In genomic region chr2:62642429-62643099, GRCh38 we compare ENCODE assay signal across 1 cellular context.
A peak's percentile ranks its signal among the peaks of the same experiment; 100 is the strongest.
TF ChIP-seq lines count a peak whose summit lies in the region.

No MANE protein-coding gene starts in this region.

TF ChIP-seq in HepG2, 621 proteins besides CTCF, POLR2A, EP300 and RAD21 (continued from another document and continues in another):
- TF ChIP-seq, protein P1, sequence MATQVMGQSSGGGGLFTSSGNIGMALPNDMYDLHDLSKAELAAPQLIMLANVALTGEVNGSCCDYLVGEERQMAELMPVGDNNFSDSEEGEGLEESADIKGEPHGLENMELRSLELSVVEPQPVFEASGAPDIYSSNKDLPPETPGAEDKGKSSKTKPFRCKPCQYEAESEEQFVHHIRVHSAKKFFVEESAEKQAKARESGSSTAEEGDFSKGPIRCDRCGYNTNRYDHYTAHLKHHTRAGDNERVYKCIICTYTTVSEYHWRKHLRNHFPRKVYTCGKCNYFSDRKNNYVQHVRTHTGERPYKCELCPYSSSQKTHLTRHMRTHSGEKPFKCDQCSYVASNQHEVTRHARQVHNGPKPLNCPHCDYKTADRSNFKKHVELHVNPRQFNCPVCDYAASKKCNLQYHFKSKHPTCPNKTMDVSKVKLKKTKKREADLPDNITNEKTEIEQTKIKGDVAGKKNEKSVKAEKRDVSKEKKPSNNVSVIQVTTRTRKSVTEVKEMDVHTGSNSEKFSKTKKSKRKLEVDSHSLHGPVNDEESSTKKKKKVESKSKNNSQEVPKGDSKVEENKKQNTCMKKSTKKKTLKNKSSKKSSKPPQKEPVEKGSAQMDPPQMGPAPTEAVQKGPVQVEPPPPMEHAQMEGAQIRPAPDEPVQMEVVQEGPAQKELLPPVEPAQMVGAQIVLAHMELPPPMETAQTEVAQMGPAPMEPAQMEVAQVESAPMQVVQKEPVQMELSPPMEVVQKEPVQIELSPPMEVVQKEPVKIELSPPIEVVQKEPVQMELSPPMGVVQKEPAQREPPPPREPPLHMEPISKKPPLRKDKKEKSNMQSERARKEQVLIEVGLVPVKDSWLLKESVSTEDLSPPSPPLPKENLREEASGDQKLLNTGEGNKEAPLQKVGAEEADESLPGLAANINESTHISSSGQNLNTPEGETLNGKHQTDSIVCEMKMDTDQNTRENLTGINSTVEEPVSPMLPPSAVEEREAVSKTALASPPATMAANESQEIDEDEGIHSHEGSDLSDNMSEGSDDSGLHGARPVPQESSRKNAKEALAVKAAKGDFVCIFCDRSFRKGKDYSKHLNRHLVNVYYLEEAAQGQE (IDR thresholded peaks at IDR 0.05; ENCODE audit: borderline replicate concordance in 1 of 2, low read depth in 1 of 2, low read length in 2 of 2): peak in 1 of 2 experiments; percentile 54; a peak in 1 of 4 replicates
- TF ChIP-seq, protein P2, sequence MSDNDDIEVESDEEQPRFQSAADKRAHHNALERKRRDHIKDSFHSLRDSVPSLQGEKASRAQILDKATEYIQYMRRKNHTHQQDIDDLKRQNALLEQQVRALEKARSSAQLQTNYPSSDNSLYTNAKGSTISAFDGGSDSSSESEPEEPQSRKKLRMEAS (IDR thresholded peaks at IDR 0.05): peak; percentile 61
- TF ChIP-seq ZNF724P (CRISPR knock-in tag; IDR thresholded peaks at IDR 0.05; ENCODE audit: borderline replicate concordance): no peak
- no peak for TF ChIP-seq RFXAP (CRISPR knock-in tag; IDR thresholded peaks at IDR 0.05; ENCODE audit: borderline replicate concordance)
- no peak for TF ChIP-seq MAFK (conservative IDR thresholded peaks at IDR 0.05 in 1 of 2, IDR thresholded peaks at IDR 0.05 in 1 of 2; ENCODE audit: low read length in 2 of 2)
- no peak for TF ChIP-seq ZFY (CRISPR knock-in tag; IDR thresholded peaks at IDR 0.05)
- peak; percentile 15; the same call in 1 of the 2 replicates for TF ChIP-seq SMC3 (IDR thresholded peaks at IDR 0.05; ENCODE audit: low read length)
- TF ChIP-seq, protein P3, sequence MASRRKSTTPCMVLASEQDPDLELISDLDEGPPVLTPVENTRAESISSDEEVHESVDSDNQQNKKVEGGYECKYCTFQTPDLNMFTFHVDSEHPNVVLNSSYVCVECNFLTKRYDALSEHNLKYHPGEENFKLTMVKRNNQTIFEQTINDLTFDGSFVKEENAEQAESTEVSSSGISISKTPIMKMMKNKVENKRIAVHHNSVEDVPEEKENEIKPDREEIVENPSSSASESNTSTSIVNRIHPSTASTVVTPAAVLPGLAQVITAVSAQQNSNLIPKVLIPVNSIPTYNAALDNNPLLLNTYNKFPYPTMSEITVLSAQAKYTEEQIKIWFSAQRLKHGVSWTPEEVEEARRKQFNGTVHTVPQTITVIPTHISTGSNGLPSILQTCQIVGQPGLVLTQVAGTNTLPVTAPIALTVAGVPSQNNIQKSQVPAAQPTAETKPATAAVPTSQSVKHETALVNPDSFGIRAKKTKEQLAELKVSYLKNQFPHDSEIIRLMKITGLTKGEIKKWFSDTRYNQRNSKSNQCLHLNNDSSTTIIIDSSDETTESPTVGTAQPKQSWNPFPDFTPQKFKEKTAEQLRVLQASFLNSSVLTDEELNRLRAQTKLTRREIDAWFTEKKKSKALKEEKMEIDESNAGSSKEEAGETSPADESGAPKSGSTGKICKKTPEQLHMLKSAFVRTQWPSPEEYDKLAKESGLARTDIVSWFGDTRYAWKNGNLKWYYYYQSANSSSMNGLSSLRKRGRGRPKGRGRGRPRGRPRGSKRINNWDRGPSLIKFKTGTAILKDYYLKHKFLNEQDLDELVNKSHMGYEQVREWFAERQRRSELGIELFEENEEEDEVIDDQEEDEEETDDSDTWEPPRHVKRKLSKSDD (CRISPR knock-in tag; IDR thresholded peaks at IDR 0.05; ENCODE audit: low read depth): no peak
- no peak for TF ChIP-seq SALL2 (CRISPR knock-in tag; IDR thresholded peaks at IDR 0.05)
- no peak for TF ChIP-seq ATM (IDR thresholded peaks at IDR 0.05; ENCODE audit: borderline replicate concordance)
- TF ChIP-seq ZNF619 (CRISPR knock-in tag; IDR thresholded peaks at IDR 0.05): no peak
- TF ChIP-seq NR2F1 (CRISPR knock-in tag; IDR thresholded peaks at IDR 0.05): peak in 1 of 2 experiments; percentile 27; a peak in 1 of 4 replicates
- no peak for TF ChIP-seq ZNF646 (CRISPR knock-in tag; IDR thresholded peaks at IDR 0.05)
- TF ChIP-seq ZNF83 (CRISPR knock-in tag; IDR thresholded peaks at IDR 0.05; ENCODE audit: borderline replicate concordance): no peak
- peak; percentile 17; the same call in 1 of the 2 replicates for TF ChIP-seq THAP11 (CRISPR knock-in tag; IDR thresholded peaks at IDR 0.05)
- TF ChIP-seq ZNF24 (IDR thresholded peaks at IDR 0.05): no peak
- no peak for TF ChIP-seq IRX3 (CRISPR knock-in tag; IDR thresholded peaks at IDR 0.05; ENCODE audit: borderline replicate concordance, low read depth)
- peak; percentile 65 for TF ChIP-seq MIXL1 (CRISPR knock-in tag; IDR thresholded peaks at IDR 0.05)
- TF ChIP-seq, protein P4, sequence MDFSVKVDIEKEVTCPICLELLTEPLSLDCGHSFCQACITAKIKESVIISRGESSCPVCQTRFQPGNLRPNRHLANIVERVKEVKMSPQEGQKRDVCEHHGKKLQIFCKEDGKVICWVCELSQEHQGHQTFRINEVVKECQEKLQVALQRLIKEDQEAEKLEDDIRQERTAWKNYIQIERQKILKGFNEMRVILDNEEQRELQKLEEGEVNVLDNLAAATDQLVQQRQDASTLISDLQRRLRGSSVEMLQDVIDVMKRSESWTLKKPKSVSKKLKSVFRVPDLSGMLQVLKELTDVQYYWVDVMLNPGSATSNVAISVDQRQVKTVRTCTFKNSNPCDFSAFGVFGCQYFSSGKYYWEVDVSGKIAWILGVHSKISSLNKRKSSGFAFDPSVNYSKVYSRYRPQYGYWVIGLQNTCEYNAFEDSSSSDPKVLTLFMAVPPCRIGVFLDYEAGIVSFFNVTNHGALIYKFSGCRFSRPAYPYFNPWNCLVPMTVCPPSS (IDR thresholded peaks at IDR 0.05): no peak
- TF ChIP-seq FOXK2 (IDR thresholded peaks at IDR 0.05): peak; percentile 36; the same call in 1 of the 2 replicates
- TF ChIP-seq, protein P5, sequence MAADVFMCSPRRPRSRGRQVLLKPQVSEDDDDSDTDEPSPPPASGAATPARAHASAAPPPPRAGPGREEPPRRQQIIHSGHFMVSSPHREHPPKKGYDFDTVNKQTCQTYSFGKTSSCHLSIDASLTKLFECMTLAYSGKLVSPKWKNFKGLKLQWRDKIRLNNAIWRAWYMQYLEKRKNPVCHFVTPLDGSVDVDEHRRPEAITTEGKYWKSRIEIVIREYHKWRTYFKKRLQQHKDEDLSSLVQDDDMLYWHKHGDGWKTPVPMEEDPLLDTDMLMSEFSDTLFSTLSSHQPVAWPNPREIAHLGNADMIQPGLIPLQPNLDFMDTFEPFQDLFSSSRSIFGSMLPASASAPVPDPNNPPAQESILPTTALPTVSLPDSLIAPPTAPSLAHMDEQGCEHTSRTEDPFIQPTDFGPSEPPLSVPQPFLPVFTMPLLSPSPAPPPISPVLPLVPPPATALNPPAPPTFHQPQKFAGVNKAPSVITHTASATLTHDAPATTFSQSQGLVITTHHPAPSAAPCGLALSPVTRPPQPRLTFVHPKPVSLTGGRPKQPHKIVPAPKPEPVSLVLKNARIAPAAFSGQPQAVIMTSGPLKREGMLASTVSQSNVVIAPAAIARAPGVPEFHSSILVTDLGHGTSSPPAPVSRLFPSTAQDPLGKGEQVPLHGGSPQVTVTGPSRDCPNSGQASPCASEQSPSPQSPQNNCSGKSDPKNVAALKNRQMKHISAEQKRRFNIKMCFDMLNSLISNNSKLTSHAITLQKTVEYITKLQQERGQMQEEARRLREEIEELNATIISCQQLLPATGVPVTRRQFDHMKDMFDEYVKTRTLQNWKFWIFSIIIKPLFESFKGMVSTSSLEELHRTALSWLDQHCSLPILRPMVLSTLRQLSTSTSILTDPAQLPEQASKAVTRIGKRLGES (CRISPR knock-in tag; IDR thresholded peaks at IDR 0.05; ENCODE audit: borderline replicate concordance): no peak
- TF ChIP-seq NONO (IDR thresholded peaks at IDR 0.05): no peak
- peak; percentile 37; the same call in 1 of the 2 replicates for TF ChIP-seq NONO (CRISPR knock-in tag; conservative IDR thresholded peaks at IDR 0.05)
- no peak; the same call in 1 of the 2 replicates for TF ChIP-seq IRF9 (CRISPR knock-in tag; IDR thresholded peaks at IDR 0.05; ENCODE audit: borderline replicate concordance)
- no peak for TF ChIP-seq MXD1 (CRISPR knock-in tag; IDR thresholded peaks at IDR 0.05)
- no peak for TF ChIP-seq CERS6 (CRISPR knock-in tag; IDR thresholded peaks at IDR 0.05)
- peak; percentile 61; the same call in 1 of the 2 replicates for TF ChIP-seq ZBTB46 (CRISPR knock-in tag; IDR thresholded peaks at IDR 0.05; ENCODE audit: borderline replicate concordance)
- no peak for TF ChIP-seq ZNF33A (CRISPR knock-in tag; IDR thresholded peaks at IDR 0.05; ENCODE audit: borderline replicate concordance)
- TF ChIP-seq ZNF720 (CRISPR knock-in tag; IDR thresholded peaks at IDR 0.05): no peak
- TF ChIP-seq, protein P6, sequence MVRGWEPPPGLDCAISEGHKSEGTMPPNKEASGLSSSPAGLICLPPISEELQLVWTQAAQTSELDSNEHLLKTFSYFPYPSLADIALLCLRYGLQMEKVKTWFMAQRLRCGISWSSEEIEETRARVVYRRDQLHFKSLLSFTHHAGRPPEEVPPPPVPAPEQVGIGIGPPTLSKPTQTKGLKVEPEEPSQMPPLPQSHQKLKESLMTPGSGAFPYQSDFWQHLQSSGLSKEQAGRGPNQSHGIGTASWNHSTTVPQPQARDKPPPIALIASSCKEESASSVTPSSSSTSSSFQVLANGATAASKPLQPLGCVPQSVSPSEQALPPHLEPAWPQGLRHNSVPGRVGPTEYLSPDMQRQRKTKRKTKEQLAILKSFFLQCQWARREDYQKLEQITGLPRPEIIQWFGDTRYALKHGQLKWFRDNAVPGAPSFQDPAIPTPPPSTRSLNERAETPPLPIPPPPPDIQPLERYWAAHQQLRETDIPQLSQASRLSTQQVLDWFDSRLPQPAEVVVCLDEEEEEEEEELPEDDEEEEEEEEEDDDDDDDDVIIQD (CRISPR knock-in tag; IDR thresholded peaks at IDR 0.05; ENCODE audit: low read depth): peak; percentile 99
- TF ChIP-seq ZNF549 (CRISPR knock-in tag; IDR thresholded peaks at IDR 0.05): no peak
